ENCODE assay signal across 8 cellular contexts in the genomic region with DNA sequence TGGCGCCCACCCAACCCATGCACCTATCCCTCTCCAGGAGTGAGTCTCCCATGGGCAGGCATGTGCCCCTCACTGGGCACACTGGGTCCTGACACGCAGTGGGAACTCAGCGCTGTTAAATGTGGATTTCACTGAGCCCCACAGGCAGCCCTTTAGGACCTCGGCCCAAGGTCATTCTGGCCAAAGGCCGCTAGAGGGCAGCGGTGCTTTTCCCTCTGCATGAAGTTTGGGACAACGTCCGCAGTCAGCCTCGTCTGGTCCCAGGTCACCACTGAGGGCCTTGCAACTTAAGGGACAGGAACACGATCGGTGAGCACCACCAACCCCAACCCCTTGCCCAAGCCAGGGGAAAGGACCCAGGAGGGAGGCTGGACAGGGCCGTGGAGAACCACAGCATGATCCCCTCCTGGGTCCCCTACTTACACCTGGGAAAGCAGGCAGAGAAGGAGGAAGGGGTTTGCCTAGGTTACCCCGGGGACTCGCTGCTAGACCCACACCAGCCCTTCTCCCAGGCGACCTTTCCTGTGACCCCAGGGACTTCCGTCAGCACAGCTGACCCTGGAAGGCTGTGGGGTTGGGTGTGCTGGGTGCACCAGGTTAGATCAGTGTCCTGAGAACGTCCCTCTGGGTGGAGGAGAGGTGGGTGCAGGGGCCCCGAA. TPM values are rescaled to one million over a fixed set of nuclear protein-coding genes. Genes with fewer than 3 reads are reported as not detected.
A peak's percentile ranks its signal among the peaks of the same experiment; 100 is the strongest.
DNase-seq lines count a peak whose midpoint lies in the region; ATAC-seq and TF ChIP-seq lines count a peak whose summit lies in the region.

No MANE protein-coding gene starts in this region.

- peak; percentile 10 to 55 for DNase-seq in NCI-H187 (lab: John Stamatoyannopoulos, UW)
- no peak for DNase-seq in NCI-H187 treated with DMSO at 0.1 percent for 48 hours (lab: John Stamatoyannopoulos, UW)
- DNase-seq in HFF-Myc (ENCODE audit: extremely low read depth, low read depth) = no peak
- DNase-seq in NCI-H2227 treated with DMSO at 0.1 percent for 48 hours (lab: John Stamatoyannopoulos, UW) = peak; percentile 6
- peak; percentile 75 for DNase-seq in activated CD8-positive, alpha-beta memory T cell treated with anti-CD3 and anti-CD28 coated beads for 24 hours
- peak; percentile 65 for DNase-seq in fibroblast of pulmonary artery (ENCODE audit: low read depth)
- DNase-seq in natural killer cell = peak; percentile 55
- DNase-seq in tibial artery = peak; percentile 79 to 81

- TF ChIP-seq CTCF in HFF-Myc (IDR thresholded peaks at IDR 0.05; ENCODE audit: low read depth, low read length, missing control alignments) = peak; percentile 95
- TF ChIP-seq CTCF in fibroblast of pulmonary artery (IDR thresholded peaks at IDR 0.05; ENCODE audit: low read length, missing control alignments) = peak; percentile 91
- TF ChIP-seq CTCF in natural killer cell (IDR thresholded peaks at IDR 0.05) = peak; percentile 87
- peak; percentile 80 to 83 for TF ChIP-seq CTCF in tibial artery (IDR thresholded peaks at IDR 0.05)

- H3K4me3 Mint-ChIP-seq in natural killer cell = no peak overlapping the region

- no peaks in the 10 kb centered on the region for H3K36me3 Mint-ChIP-seq in natural killer cell

- H3K4me1 ChIP-seq in tibial artery = peaks cover 0 to 16% (median 7%) of the 10 kb centered on the region in 4 donors

- no peak overlapping the region for H3K27ac ChIP-seq in tibial artery

- peak; percentile 34 to 55 (median 54) for ATAC-seq in natural killer cell

- H3K36me3 ChIP-seq in tibial artery = no peaks in the 10 kb centered on the region

- no peaks in the 10 kb centered on the region for H3K9me3 ChIP-seq in tibial artery

- H3K27me3 ChIP-seq in tibial artery = no peaks in the 10 kb centered on the region

- peaks cover 15 to 24% of the 10 kb centered on the region in 2 donors for H3K27me3 Mint-ChIP-seq in natural killer cell (ENCODE audit: low read depth in 2 of 2)

- no peaks in the 10 kb centered on the region for H3K9me3 Mint-ChIP-seq in natural killer cell

- intact Hi-C loops in natural killer cell (cut with micrococcal nuclease) = loop anchor here (2.0 to 10.0 kb wide), 4 partner anchors 150 to 820 kb away; no protein-coding TSS in a partner anchor
- intact Hi-C loops in tibial artery (cut with DNase I; ENCODE audit: low total_unique reads) = loop anchor here (5.0 kb wide), 1 partner anchor 797 kb away; no protein-coding TSS in a partner anchor

- H3K4me1 Mint-ChIP-seq in natural killer cell = peaks cover 30 to 34% of the 10 kb centered on the region in 2 donors

- no peak overlapping the region for H3K4me3 ChIP-seq in HFF-Myc (replicated peaks; ENCODE audit: low read depth, low read length)
- no peak overlapping the region for H3K4me3 ChIP-seq in fibroblast of pulmonary artery (replicated peaks; ENCODE audit: low read depth, low read length)
- no peak overlapping the region for H3K4me3 ChIP-seq in tibial artery

- no peak overlapping the region for H3K27ac Mint-ChIP-seq in natural killer cell

RNA-seq across cellular contexts. Expression of a gene that starts 24.0 kb away (rescaled TPM):
- 1 to 10 TPM in 2 of 3 donors, under 1 TPM in 1; 1.00 to 4.4 (median 1.9) TPM for total RNA-seq in natural killer cell

RNA-seq across cellular contexts. Expression of a gene that starts 56.0 kb away (rescaled TPM):
- total RNA-seq in natural killer cell = under 1 TPM in 2 of 3 donors, not detected in 1; 0.32 to 0.33 TPM

Comparison
In these comparisons a context has a peak if more than half of its experiments do, and no peak if none do; other contexts are left out.
1. DNase-seq: peak in NCI-H187 (2 of 2), NCI-H2227 treated with DMSO at 0.1 percent for 48 hours (single experiment), activated CD8-positive, alpha-beta memory T cell treated with anti-CD3 and anti-CD28 coated beads for 24 hours (single experiment), fibroblast of pulmonary artery (single experiment), natural killer cell (single experiment) and tibial artery (2 of 2); none in NCI-H187 treated with DMSO at 0.1 percent for 48 hours (single experiment) and HFF-Myc (single experiment).
2. Peak in every context shown above with its lines, with median percentiles within 50 percentile points of each other: CTCF ChIP-seq.